In genomic region chr2:173644146-173644545, GRCh38 we compare ENCODE assay signal across 14 cellular contexts.
DNase-seq lines count a peak whose midpoint lies in the region; ATAC-seq, FAIRE-seq and TF ChIP-seq lines count a peak whose summit lies in the region.
"Had no signal": no experiment of that assay in that cellular context is flagged by ENCODE, and none has a peak within 500 bp of the region (broad histone marks: within the 10 kb centered on the region; RNA-seq: fewer than 3 reads in every experiment).

No MANE protein-coding gene starts in this region.

- intact Hi-C loops in vagina (cut with DNase I): no loop called here

- H3K4me1 ChIP-seq in astrocyte (ENCODE audit: insufficient read depth, low read length) (peaks cover 10% of the 10 kb centered on the region), foreskin keratinocyte (peaks cover 9% of the 10 kb centered on the region), vagina (peaks cover 10% of the 10 kb centered on the region)

- H3K4me3 Mint-ChIP-seq in astrocyte (ENCODE audit: unreplicated experiment): no peak overlapping the region
- H3K4me3 Mint-ChIP-seq: activated CD8-positive, alpha-beta memory T cell treated with anti-CD3 and anti-CD28 coated beads, Interleukin-2, amount 10 ng/mL, durations not matched to agents 7 days and 5 days had no signal

- H3K36me3 ChIP-seq in astrocyte (ENCODE audit: insufficient read depth, low read length) (no peaks in the 10 kb centered on the region), vagina (no peaks in the 10 kb centered on the region)
- H3K36me3 ChIP-seq: neutrophil had no signal

- peaks cover 13% of the 10 kb centered on the region for H3K4me1 Mint-ChIP-seq in astrocyte (ENCODE audit: low read depth, unreplicated experiment)
- H3K4me1 Mint-ChIP-seq: activated CD8-positive, alpha-beta memory T cell treated with anti-CD3 and anti-CD28 coated beads, Interleukin-2, amount 10 ng/mL, durations not matched to agents 7 days and 5 days had no signal

- FAIRE-seq in astrocyte (lab: Jason Lieb, UNC): no peak
- FAIRE-seq: small intestine had no signal

- H4K20me1 ChIP-seq in astrocyte (ENCODE audit: insufficient read depth, low read length): no peaks in the 10 kb centered on the region

- H3K27ac ChIP-seq in astrocyte (ENCODE audit: low read depth, low read length) (no peak overlapping the region), foreskin keratinocyte (peak overlapping the region; percentile 23), vagina (peak overlapping the region; percentile 3)
- H3K27ac ChIP-seq: neutrophil, SK-N-MC, VCaP had no signal

- no peak overlapping the region for H3K27ac Mint-ChIP-seq in astrocyte (ENCODE audit: unreplicated experiment)
- H3K27ac Mint-ChIP-seq: activated CD8-positive, alpha-beta memory T cell treated with anti-CD3 and anti-CD28 coated beads, Interleukin-2, amount 10 ng/mL, durations not matched to agents 7 days and 5 days had no signal

- peak overlapping the region; percentile 51 for H3K4me2 ChIP-seq in astrocyte (ENCODE audit: low read length)

- H3K27me3 Mint-ChIP-seq in astrocyte (ENCODE audit: low read depth, unreplicated experiment): peaks cover 2% of the 10 kb centered on the region

- no peaks in the 10 kb centered on the region for H3K36me3 Mint-ChIP-seq in astrocyte (ENCODE audit: low read depth, unreplicated experiment)
- H3K36me3 Mint-ChIP-seq: activated CD8-positive, alpha-beta memory T cell treated with anti-CD3 and anti-CD28 coated beads, Interleukin-2, amount 10 ng/mL, durations not matched to agents 7 days and 5 days had no signal

- no peaks in the 10 kb centered on the region for H3K79me2 ChIP-seq in astrocyte (ENCODE audit: insufficient read depth, low read length)

- no peak for TF ChIP-seq POLR2A in vagina (IDR thresholded peaks at IDR 0.05)

- peak; percentile 65 for DNase-seq in HCEC 1CT
- peak; percentile 71 for DNase-seq in astrocyte (ENCODE audit: low read depth)
- DNase-seq in foreskin keratinocyte: peak; percentile 60 to 71
- DNase-seq in vagina (ENCODE audit: extremely low spot score in 2 of 2): no peak
- no peak for DNase-seq in NCI-H510A treated with DMSO at 0.1 percent for 48 hours (lab: John Stamatoyannopoulos, UW)
- DNase-seq in activated CD4-positive, alpha-beta T cell treated with anti-CD3 and anti-CD28 coated beads, Interleukin-2, amount 50 U/mL, for 1 hour: no peak
- DNase-seq: activated CD8-positive, alpha-beta memory T cell treated with anti-CD3 and anti-CD28 coated beads, Interleukin-2, amount 10 ng/mL, durations not matched to agents 7 days and 5 days; activated naive CD4-positive, alpha-beta T cell treated with Interleukin-2 at 50 U/mL for 16 hours; Calu3; small intestine had no signal

- H3K4me3 ChIP-seq in astrocyte (ENCODE audit: insufficient read depth, low read depth, low read length) (no peak overlapping the region), vagina (no peak overlapping the region)
- H3K4me3 ChIP-seq: SK-N-MC had no signal

- H3K9me3 Mint-ChIP-seq in astrocyte (ENCODE audit: unreplicated experiment): peaks cover 3% of the 10 kb centered on the region

- H3K9ac ChIP-seq in astrocyte (ENCODE audit: low read length): no peak overlapping the region

- H3K27me3 ChIP-seq in astrocyte (ENCODE audit: insufficient read depth, low read length) (no peaks in the 10 kb centered on the region), foreskin keratinocyte (no peaks in the 10 kb centered on the region), vagina (no peaks in the 10 kb centered on the region)

- H2AFZ ChIP-seq in astrocyte (ENCODE audit: low read depth, low read length): peak overlapping the region; percentile 21

- H3K9me3 ChIP-seq in astrocyte (ENCODE audit: insufficient read depth, low read depth, low read length) (no peaks in the 10 kb centered on the region), vagina (no peaks in the 10 kb centered on the region)
- H3K9me3 ChIP-seq: neutrophil had no signal

- no peak for TF ChIP-seq CTCF in astrocyte (IDR thresholded peaks at IDR 0.05; ENCODE audit: insufficient read depth, low read depth, low read length)
- TF ChIP-seq CTCF in foreskin keratinocyte (conservative IDR thresholded peaks at IDR 0.05): no peak
- no peak for TF ChIP-seq CTCF in vagina (IDR thresholded peaks at IDR 0.05)

- peak; percentile 84 for ATAC-seq in foreskin keratinocyte
- ATAC-seq in GM19324 (IDR thresholded peaks at IDR 0.05; ENCODE audit: low FRiP score, unreplicated experiment): no peak
- ATAC-seq: activated CD8-positive, alpha-beta memory T cell treated with anti-CD3 and anti-CD28 coated beads, Interleukin-2, amount 10 ng/mL, durations not matched to agents 7 days and 5 days had no signal

Comparison
In these comparisons a context has a peak if more than half of its experiments do, and no peak if none do; other contexts are left out.
1. DNase-seq: peak in HCEC 1CT (single experiment), astrocyte (single experiment) and foreskin keratinocyte (2 of 2); none in vagina (0 of 2), NCI-H510A treated with DMSO at 0.1 percent for 48 hours (single experiment) and activated CD4-positive, alpha-beta T cell treated with anti-CD3 and anti-CD28 coated beads, Interleukin-2, amount 50 U/mL, for 1 hour (single experiment).